In genomic region chr19:36120092-36120983, GRCh38 we compare ENCODE assay signal across 1 cellular context.
TF ChIP-seq lines count a peak whose summit lies in the region.

No MANE protein-coding gene starts in this region.

TF ChIP-seq in HepG2, 621 proteins besides CTCF, POLR2A, EP300 and RAD21 (continued from another document and continues in another):
- TF ChIP-seq TERF1 (CRISPR knock-in tag; IDR thresholded peaks at IDR 0.05) (no peak), HBP1 (CRISPR knock-in tag; IDR thresholded peaks at IDR 0.05; ENCODE audit: low read depth) (peak; percentile 100), FOXA3 (CRISPR knock-in tag; IDR thresholded peaks at IDR 0.05) (peak; percentile 97), ZNF652 (CRISPR knock-in tag; IDR thresholded peaks at IDR 0.05; ENCODE audit: borderline replicate concordance, low read depth) (no peak), ISL2 (CRISPR knock-in tag; IDR thresholded peaks at IDR 0.05) (peak; percentile 25; the same call in 1 of the 2 replicates), HOXA5 (CRISPR knock-in tag; IDR thresholded peaks at IDR 0.05) (no peak), NKX3-1 (CRISPR knock-in tag; IDR thresholded peaks at IDR 0.05) (peak; percentile 21; the same call in 1 of the 2 replicates), ZNF30 (CRISPR knock-in tag; IDR thresholded peaks at IDR 0.05) (no peak), CBX1 (IDR thresholded peaks at IDR 0.05; ENCODE audit: low read depth) (no peak), HCFC1 (IDR thresholded peaks at IDR 0.05; ENCODE audit: low read depth, low read length) (no peak), SOX5 (CRISPR knock-in tag; IDR thresholded peaks at IDR 0.05; ENCODE audit: borderline replicate concordance) (peak; percentile 93), ZBTB49 (CRISPR knock-in tag; IDR thresholded peaks at IDR 0.05; ENCODE audit: borderline replicate concordance) (no peak), ZHX1 (CRISPR knock-in tag; IDR thresholded peaks at IDR 0.05; ENCODE audit: low read depth) (no peak), RNF2 (conservative IDR thresholded peaks at IDR 0.05; ENCODE audit: low read depth) (no peak), HMGA1 (CRISPR knock-in tag; conservative IDR thresholded peaks at IDR 0.05) (no peak), ZNF878 (CRISPR knock-in tag; IDR thresholded peaks at IDR 0.05) (0 out of 2 replicates have a peak, but pooled peaks have one; percentile 65), ZNF253 (CRISPR knock-in tag; IDR thresholded peaks at IDR 0.05; ENCODE audit: borderline replicate concordance) (no peak), ZHX2 (IDR thresholded peaks at IDR 0.05; ENCODE audit: low read depth) (0 out of 2 replicates have a peak, but pooled peaks have one; percentile 20), ZHX2 (CRISPR knock-in tag; IDR thresholded peaks at IDR 0.05; ENCODE audit: borderline replicate concordance) (no peak), ZNF543 (CRISPR knock-in tag; IDR thresholded peaks at IDR 0.05) (peak; percentile 74; the same call in 1 of the 2 replicates), IKZF5 (CRISPR knock-in tag; IDR thresholded peaks at IDR 0.05) (peak; percentile 63; the same call in 1 of the 2 replicates), ZEB1 (IDR thresholded peaks at IDR 0.05; ENCODE audit: insufficient replicate concordance, low read depth) (peak; percentile 68), NCOR1 (IDR thresholded peaks at IDR 0.05; ENCODE audit: borderline replicate concordance, low read length) (peak; percentile 58; the same call in 1 of the 2 replicates), NFKB2 (CRISPR knock-in tag; IDR thresholded peaks at IDR 0.05; ENCODE audit: borderline replicate concordance) (peak; percentile 6; the same call in 1 of the 2 replicates), TBP (CRISPR knock-in tag; IDR thresholded peaks at IDR 0.05) (no peak), ZNF616 (CRISPR knock-in tag; IDR thresholded peaks at IDR 0.05; ENCODE audit: low read depth) (no peak), TFAP4 (IDR thresholded peaks at IDR 0.05; ENCODE audit: borderline replicate concordance, low read depth) (peak; percentile 96), NAIF1 (CRISPR knock-in tag; IDR thresholded peaks at IDR 0.05; ENCODE audit: borderline replicate concordance) (no peak), ZKSCAN8 (CRISPR knock-in tag; IDR thresholded peaks at IDR 0.05; ENCODE audit: borderline replicate concordance) (peak; percentile 70; the same call in 1 of the 2 replicates), CREB3 (CRISPR knock-in tag; IDR thresholded peaks at IDR 0.05) (no peak), ARNT (IDR thresholded peaks at IDR 0.05) (no peak), ZNF75D (CRISPR knock-in tag; IDR thresholded peaks at IDR 0.05; ENCODE audit: borderline replicate concordance) (no peak), GPBP1L1 (CRISPR knock-in tag; IDR thresholded peaks at IDR 0.05) (no peak), ZNF17 (CRISPR knock-in tag; IDR thresholded peaks at IDR 0.05) (no peak), NFE2 (CRISPR knock-in tag; IDR thresholded peaks at IDR 0.05) (no peak), ZNF501 (CRISPR knock-in tag; IDR thresholded peaks at IDR 0.05) (peak; percentile 61; the same call in 1 of the 2 replicates), ZNF383 (CRISPR knock-in tag; IDR thresholded peaks at IDR 0.05; ENCODE audit: borderline replicate concordance) (0 out of 2 replicates have a peak, but pooled peaks have one; percentile 45), MTERF4 (CRISPR knock-in tag; IDR thresholded peaks at IDR 0.05) (no peak), PITX1 (CRISPR knock-in tag; IDR thresholded peaks at IDR 0.05) (peak; percentile 69; the same call in 1 of the 2 replicates), POLR2AphosphoS2 (IDR thresholded peaks at IDR 0.05; ENCODE audit: low read depth, low read length) (no peak), NR2C2 (CRISPR knock-in tag; IDR thresholded peaks at IDR 0.05; ENCODE audit: borderline replicate concordance) (peak; percentile 74), ATF4 (CRISPR knock-in tag; IDR thresholded peaks at IDR 0.05) (peak in 1 of 2 experiments; percentile 67; a peak in 2 of 4 replicates)
